8 cellular contexts compared by ENCODE assay signal in genomic region chr16:29995911-29996772, GRCh38. TPM values are rescaled to one million over a fixed set of nuclear protein-coding genes. Genes with fewer than 3 reads are reported as not detected.
DNase-seq lines count a peak whose midpoint lies in the region; ATAC-seq and TF ChIP-seq lines count a peak whose summit lies in the region.

Gene INO80E, plus strand, starts transcription at chr16:29996241. Its CDS starts 70 bp downstream, at chr16:29996311.

- peak within 1 kb of the TSS; percentile 95 for H3K4me3 ChIP-seq in AG04450 (ENCODE audit: low read depth, low read length)
- peak within 1 kb of the TSS; percentile 88 to 93 for H3K4me3 ChIP-seq in cardiac fibroblast (replicated peaks in 1 of 2; ENCODE audit: low read depth in 2 of 2, low read length in 2 of 2)
- H3K4me3 ChIP-seq in spleen, result peak within 1 kb of the TSS; percentile 57 to 99 (median 84)

- H3K27me3 Mint-ChIP-seq in WTC11 (ENCODE audit: low read depth), result no peaks in the 10 kb centered on the region

- H3K27me3 ChIP-seq in AG04450 (ENCODE audit: control insufficient read depth, insufficient read depth, low read length) (no peaks in the 10 kb centered on the region), spleen (replicated peaks in 1 of 7) (no peaks in the 10 kb centered on the region)

- peak within 1 kb of the TSS; percentile 97 for H3K27ac Mint-ChIP-seq in WTC11

- peaks cover 0 to 68% (median 33%) of the 10 kb centered on the region in 6 donors for H3K36me3 ChIP-seq in spleen

- 0 to 1% (median 0%) methylated on average over 39 to 66 of the region's 66 CpGs for whole genome bisulfite sequencing in spleen, 5 donors

- peak; percentile 77 for ATAC-seq in GM18873 (IDR thresholded peaks at IDR 0.05; ENCODE audit: low FRiP score, unreplicated experiment)
- peak; percentile 79 for ATAC-seq in HG03139 (IDR thresholded peaks at IDR 0.05; ENCODE audit: unreplicated experiment)
- peak; percentile 88 for ATAC-seq in WTC11

- DNase-seq in AG04450 (ENCODE audit: low read depth, low spot score), result peak; percentile 87
- DNase-seq in NCI-H226, result peak; percentile 94
- peak; percentile 100 for DNase-seq in WTC11 (ENCODE audit: low spot score)
- DNase-seq in cardiac fibroblast (ENCODE audit: low read depth in 2 of 2), result peak; percentile 94 to 95
- peak; percentile 100 for DNase-seq in iPS-NIHi7 (ENCODE audit: extremely low spot score)
- DNase-seq in spleen, result peak; percentile 100

- TF ChIP-seq POLR2A in spleen (IDR thresholded peaks at IDR 0.05), result peak in 1 of 3 donors; percentile 55

- peak within 1 kb of the TSS; percentile 80 for H3K27ac ChIP-seq in AG04450 (ENCODE audit: low read depth, low read length)
- peak within 1 kb of the TSS; percentile 78 to 97 (median 94) for H3K27ac ChIP-seq in spleen

- intact Hi-C loops in spleen (cut with DNase I; ENCODE audit: low total_unique reads), result loop anchor here (2.0 kb wide), 1 partner anchor 21 kb away; no protein-coding TSS in a partner anchor

- peak within 1 kb of the TSS; percentile 94 for H3K4me3 Mint-ChIP-seq in WTC11

- H3K9me3 ChIP-seq in AG04450 (ENCODE audit: control insufficient read depth, insufficient read depth, low read length) (no peaks in the 10 kb centered on the region; the same call in 1 of the 2 replicates), spleen (no peaks in the 10 kb centered on the region)

- POLR2A ChIA-PET in AG04450 (lab: Yijun Ruan, JAX) (interaction anchor here (0.7 to 2.2 kb wide), 4 partner anchors 9 to 70 kb away, joined by 3 to 8 read pairs (median 5); partner anchors contain the start of genes KCTD13 and TAOK2), WTC11 (lab: Charles Lee) (interaction anchor here (0.6 to 1.2 kb wide), 5 partner anchors 69 to 172 kb away, joined by 3 to 5 read pairs (median 3); partner anchors contain the start of genes ALDOA, CDIPT and SEZ6L2)

- CTCF ChIA-PET in AG04450 (lab: Charles Lee), result interaction anchor here (0.7 to 1.9 kb wide), 3 partner anchors 10 to 148 kb away, joined by 3 to 6 read pairs (median 3); no protein-coding TSS in a partner anchor
- CTCF ChIA-PET in WTC11 (lab: Charles Lee), result interaction anchor here (0.7 to 1.2 kb wide), 2 partner anchors 119 to 180 kb away, joined by 3 read pairs; partner anchors contain the start of gene PAGR1

- H3K4me1 ChIP-seq in spleen, result peaks cover 18 to 46% (median 33%) of the 10 kb centered on the region in 6 donors

- no peak for TF ChIP-seq CTCF in AG04450 (IDR thresholded peaks at IDR 0.05; ENCODE audit: low read depth, low read length)
- no peak for TF ChIP-seq CTCF in WTC11 (IDR thresholded peaks at IDR 0.05)
- no peak for TF ChIP-seq CTCF in cardiac fibroblast (IDR thresholded peaks at IDR 0.05; ENCODE audit: low read depth, low read length)
- peak in 5 of 11 experiments; percentile 5 to 54 (median 49) for TF ChIP-seq CTCF in spleen (IDR thresholded peaks at IDR 0.05 in 8 of 11, conservative IDR thresholded peaks at IDR 0.05 in 3 of 11)

- peaks cover 14% of the 10 kb centered on the region for H3K36me3 Mint-ChIP-seq in WTC11

- H3K4me1 Mint-ChIP-seq in WTC11, result peaks cover 20% of the 10 kb centered on the region

- no peaks in the 10 kb centered on the region for H3K9me3 Mint-ChIP-seq in WTC11

TF ChIP-seq in WTC11, 78 proteins besides CTCF, POLR2A, EP300 and RAD21 (continues in another document):
- no peak for TF ChIP-seq AR (CRISPR knock-in tag; IDR thresholded peaks at IDR 0.05)
- TF ChIP-seq ZNF532 (CRISPR knock-in tag; IDR thresholded peaks at IDR 0.05; ENCODE audit: borderline replicate concordance), result no peak
- no peak for TF ChIP-seq ZNF317 (CRISPR knock-in tag; IDR thresholded peaks at IDR 0.05; ENCODE audit: borderline replicate concordance, low read depth)
- no peak for TF ChIP-seq NR3C1 (CRISPR knock-in tag; conservative IDR thresholded peaks at IDR 0.05; ENCODE audit: low read depth)
- no peak for TF ChIP-seq PRRX2 (CRISPR knock-in tag; IDR thresholded peaks at IDR 0.05)
- TF ChIP-seq JAZF1 (CRISPR knock-in tag; IDR thresholded peaks at IDR 0.05), result no peak
- 0 out of 2 replicates have a peak, but pooled peaks have one; percentile 9 for TF ChIP-seq PRDM15 (CRISPR knock-in tag; IDR thresholded peaks at IDR 0.05)

RNA-seq across cellular contexts. Expression of gene INO80E, which starts in this region (rescaled TPM):
- polyA plus RNA-seq in AG04450 (2011; rRNA removed) (27.3 and 27.5 TPM in 2 replicates), spleen (10 to 100 TPM; 47.9 to 93.3 (median 57.1) TPM)
- polyA minus RNA-seq in AG04450 (2011; rRNA and poly(A)+ RNA removed), result 8.6 and 10.1 TPM in 2 replicates
- total RNA-seq in WTC11 (2021) (87.6 to 101 TPM (median 92.4 TPM) in 3 replicates), spleen (10 to 100 TPM; 62.6 to 89.5 (median 72.6) TPM)

Comparison
In these comparisons a context has a peak if more than half of its experiments do, and no peak if none do; other contexts are left out.
1. Peak in every context shown above with its lines: DNase-seq, ATAC-seq, H3K4me3 ChIP-seq and H3K27ac ChIP-seq.